26 cellular contexts compared by ENCODE assay signal in genomic region chr12:18576104-18576622, GRCh38.
DNase-seq lines count a peak whose midpoint lies in the region; ATAC-seq, FAIRE-seq and TF ChIP-seq lines count a peak whose summit lies in the region.
"Had no signal": no experiment of that assay in that cellular context is flagged by ENCODE, and none has a peak within 500 bp of the region (broad histone marks: within the 10 kb centered on the region; RNA-seq: fewer than 3 reads in every experiment).

No MANE protein-coding gene starts in this region.

- WGBS in mammary epithelial cell (ENCODE audit: low coverage, missing lambda C conversion rate): 82% methylated on average over 1 of the region's 1 CpG

- no peak overlapping the region for H3K27ac ChIP-seq in mammary epithelial cell (ENCODE audit: insufficient read depth, low read depth, low read length)
- H3K27ac ChIP-seq: 22Rv1, ovary, right lobe of liver, RWPE1 had no signal

- POLR2A ChIA-PET in MCF 10A (lab: Yijun Ruan, JAX): no interaction called here

- no peak overlapping the region for H2AFZ ChIP-seq in mammary epithelial cell (ENCODE audit: low read depth, low read length)

- no peaks in the 10 kb centered on the region for H3K36me3 Mint-ChIP-seq in MCF 10A (ENCODE audit: insufficient read depth, unreplicated experiment)
- H3K36me3 Mint-ChIP-seq: activated CD4-positive, alpha-beta memory T cell treated with anti-CD3 and anti-CD28 coated beads for 36 hours; naive thymus-derived CD4-positive, alpha-beta T cell had no signal

- intact Hi-C loops in mammary epithelial cell (cut with micrococcal nuclease): no loop called here
- intact Hi-C loops in MCF 10A (cut with micrococcal nuclease): no loop called here

- H3K27me3 ChIP-seq in mammary epithelial cell (ENCODE audit: insufficient read depth, low read length): no peaks in the 10 kb centered on the region
- H3K27me3 ChIP-seq in adipocyte (replicated peaks; ENCODE audit: control insufficient read depth, insufficient read depth, low read length): no peaks in the 10 kb centered on the region
- H3K27me3 ChIP-seq: ovary, right lobe of liver had no signal

- H3K9ac ChIP-seq in mammary epithelial cell (ENCODE audit: insufficient read depth, low read length) (no peak overlapping the region), adipocyte (ENCODE audit: low read length) (no peak overlapping the region)

- H3K4me2 ChIP-seq in mammary epithelial cell (ENCODE audit: insufficient read depth, low read depth, low read length): no peak overlapping the region

- no peak for ATAC-seq in HG02610 (IDR thresholded peaks at IDR 0.05; ENCODE audit: unreplicated experiment)
- ATAC-seq: naive thymus-derived CD4-positive, alpha-beta T cell; right lobe of liver had no signal

- H3K36me3 ChIP-seq in mammary epithelial cell (ENCODE audit: insufficient read depth, low read length) (no peaks in the 10 kb centered on the region), adipocyte (ENCODE audit: control insufficient read depth, insufficient read depth, low read length, severe bottlenecking) (no peaks in the 10 kb centered on the region)
- H3K36me3 ChIP-seq: ovary, right lobe of liver had no signal

- H3K9me3 ChIP-seq in mammary epithelial cell (replicated peaks; ENCODE audit: insufficient read depth, low read length): no peaks in the 10 kb centered on the region
- peaks cover 6% of the 10 kb centered on the region for H3K9me3 ChIP-seq in adipocyte (ENCODE audit: control insufficient read depth, low read length)
- H3K9me3 ChIP-seq: ovary, right lobe of liver had no signal

- no peaks in the 10 kb centered on the region for H3K4me1 Mint-ChIP-seq in MCF 10A (ENCODE audit: insufficient read depth, unreplicated experiment)
- H3K4me1 Mint-ChIP-seq: B cell; naive thymus-derived CD4-positive, alpha-beta T cell had no signal

- H3K4me1 ChIP-seq in mammary epithelial cell (ENCODE audit: insufficient read depth, low read length) (peaks cover 5% of the 10 kb centered on the region), adipocyte (ENCODE audit: control insufficient read depth, insufficient read depth, low read length) (peaks cover 8% of the 10 kb centered on the region)
- H3K4me1 ChIP-seq: right lobe of liver had no signal

- H4K20me1 ChIP-seq in mammary epithelial cell (ENCODE audit: insufficient read depth, low read length): no peaks in the 10 kb centered on the region

- no peak for FAIRE-seq in GM12892 (lab: Jason Lieb, UNC)
- FAIRE-seq: endometrium, H1 had no signal

- no peak overlapping the region for H3K27ac Mint-ChIP-seq in MCF 10A (ENCODE audit: low read depth, unreplicated experiment)
- H3K27ac Mint-ChIP-seq: activated CD4-positive, alpha-beta memory T cell treated with anti-CD3 and anti-CD28 coated beads for 36 hours; B cell; naive thymus-derived CD4-positive, alpha-beta T cell had no signal

- TF ChIP-seq CTCF in mammary epithelial cell (conservative IDR thresholded peaks at IDR 0.05 in 1 of 2, IDR thresholded peaks at IDR 0.05 in 1 of 2; ENCODE audit: extremely low read depth in 1 of 2, insufficient read depth in 1 of 2, low read depth in 1 of 2, low read length in 2 of 2) (no peak), MCF 10A (IDR thresholded peaks at IDR 0.05; ENCODE audit: unreplicated experiment) (no peak)

- DNase-seq in mammary epithelial cell (peak; percentile 44), MCF 10A (ENCODE audit: unreplicated experiment) (no peak), adipocyte (ENCODE audit: low read depth) (peak; percentile 56), fibroblast of peridontal ligament (ENCODE audit: extremely low read depth) (peak; percentile 21), stromal cell of bone marrow (ENCODE audit: low read depth) (peak; percentile 6), cerebellar cortex (ENCODE audit: low spot score) (no peak), GM12892 (ENCODE audit: insufficient read length) (no peak)
- DNase-seq: activated CD4-positive, alpha-beta memory T cell treated with anti-CD3 and anti-CD28 coated beads for 36 hours; activated CD4-positive, CD25-positive, alpha-beta regulatory T cell; activated effector memory CD4-positive, alpha-beta T cell treated with Interleukin-2 at 50 U/mL for 16 hours; COR-L47; DMS79 treated with DMSO at 0.1 percent for 48 hours; naive thymus-derived CD4-positive, alpha-beta T cell; NCI-H1417 treated with DMSO at 0.1 percent for 48 hours; NCI-H2171; NCI-H69; ovary; right lobe of liver; stimulated activated CD4-positive, alpha-beta T cell treated with anti-CD3 and anti-CD28 coated beads, Interleukin-15, amount 100 ng/mL, for 24 hours; T-helper 9 cell had no signal

- H3K27me3 Mint-ChIP-seq in MCF 10A (ENCODE audit: insufficient read depth, unreplicated experiment): no peaks in the 10 kb centered on the region
- H3K27me3 Mint-ChIP-seq: activated CD4-positive, alpha-beta memory T cell treated with anti-CD3 and anti-CD28 coated beads for 36 hours; B cell; naive thymus-derived CD4-positive, alpha-beta T cell had no signal

- CTCF ChIA-PET in mammary epithelial cell (lab: Charles Lee; ENCODE audit: low non-redundant PET): no interaction called here
- CTCF ChIA-PET in MCF 10A (lab: Yijun Ruan, JAX): no interaction called here

- H3K4me3 Mint-ChIP-seq in MCF 10A (ENCODE audit: unreplicated experiment): no peak overlapping the region
- H3K4me3 Mint-ChIP-seq: activated CD4-positive, alpha-beta memory T cell treated with anti-CD3 and anti-CD28 coated beads for 36 hours; B cell; naive thymus-derived CD4-positive, alpha-beta T cell had no signal

- BruUV-seq in mammary epithelial cell (replicated peaks; lab: Mats Ljungman, UMichigan): no TSS peak
- no TSS peak for BruUV-seq in MCF 10A (replicated peaks; lab: Mats Ljungman, UMichigan)

- no peaks in the 10 kb centered on the region for H3K79me2 ChIP-seq in mammary epithelial cell (ENCODE audit: insufficient read depth, low read length)

- no peak overlapping the region for H3K4me3 ChIP-seq in mammary epithelial cell (replicated peaks in 1 of 3; ENCODE audit: insufficient read depth in 1 of 3, low read depth in 2 of 3, low read length in 3 of 3)
- H3K4me3 ChIP-seq in adipocyte (ENCODE audit: low read length): no peak overlapping the region
- H3K4me3 ChIP-seq: ovary, right lobe of liver had no signal

- in situ Hi-C loops in mammary epithelial cell (cut with MboI; ENCODE audit: low sequenced_read_pairs in 2 of 2): no loop called here

- no peaks in the 10 kb centered on the region for H3K9me3 Mint-ChIP-seq in MCF 10A (ENCODE audit: unreplicated experiment)

- dilution Hi-C loops in mammary epithelial cell (cut with HindIII; ENCODE audit: low sequenced_read_pairs): no loop called here

- no peak for TF ChIP-seq POLR2A in GM12892 (IDR thresholded peaks at IDR 0.05; ENCODE audit: low read depth, low read length)

Comparison
In these comparisons a context has a peak if more than half of its experiments do, and no peak if none do; other contexts are left out.
1. DNase-seq: peak in mammary epithelial cell (single experiment), adipocyte (single experiment), fibroblast of peridontal ligament (single experiment) and stromal cell of bone marrow (single experiment); none in MCF 10A (single experiment), cerebellar cortex (single experiment) and GM12892 (single experiment).